Comparison of ENCODE assay signal across 8 cellular contexts in genomic region chr19:49875801-49876421, GRCh38. TPM values are rescaled to one million over a fixed set of nuclear protein-coding genes. Genes with fewer than 3 reads are reported as not detected.
A peak's percentile ranks its signal among the peaks of the same experiment; 100 is the strongest.
DNase-seq lines count a peak whose midpoint lies in the region; ATAC-seq, FAIRE-seq and TF ChIP-seq lines count a peak whose summit lies in the region.

No MANE protein-coding gene starts in this region.

- H3K9me3 ChIP-seq in iPS-18c (ENCODE audit: control insufficient read depth, insufficient read depth, low read length) (no peaks in the 10 kb centered on the region), smooth muscle cell (replicated peaks; ENCODE audit: low read depth) (no peaks in the 10 kb centered on the region)

- ATAC-seq in SK-N-SH treated with all-trans-retinoic acid at 6 μM for 48 hours, result peak; percentile 35
- no peak for ATAC-seq in HG03135 (IDR thresholded peaks at IDR 0.05; ENCODE audit: unreplicated experiment)
- ATAC-seq in HG03442 (IDR thresholded peaks at IDR 0.05; ENCODE audit: unreplicated experiment), result no peak

- peak overlapping the region; percentile 96 for H3K27ac ChIP-seq in smooth muscle cell (ENCODE audit: low read depth)

- peaks cover 5% of the 10 kb centered on the region for H4K20me1 ChIP-seq in smooth muscle cell (ENCODE audit: low read depth)

- H3F3A ChIP-seq in smooth muscle cell (ENCODE audit: low read depth), result peaks cover 3% of the 10 kb centered on the region

- H3K9ac ChIP-seq in smooth muscle cell (ENCODE audit: low read depth), result peak overlapping the region; percentile 95

- TF ChIP-seq CTCF in astrocyte of the cerebellum (IDR thresholded peaks at IDR 0.05; ENCODE audit: low read depth, low read length, missing control alignments), result no peak
- TF ChIP-seq CTCF in smooth muscle cell (IDR thresholded peaks at IDR 0.05; ENCODE audit: borderline replicate concordance, insufficient read depth, poor library complexity, severe bottlenecking), result no peak

- H3K27me3 ChIP-seq in smooth muscle cell (ENCODE audit: low read depth), result no peaks in the 10 kb centered on the region

- H3K79me2 ChIP-seq in smooth muscle cell (ENCODE audit: low read depth), result peaks cover 25% of the 10 kb centered on the region

- H2AFZ ChIP-seq in smooth muscle cell (ENCODE audit: low read depth), result no peak overlapping the region

- no peak for FAIRE-seq in HTR-8/SVneo (lab: Jason Lieb, UNC)

- peak overlapping the region; percentile 96 for H3K4me2 ChIP-seq in smooth muscle cell

- H3K4me3 ChIP-seq in astrocyte of the cerebellum (ENCODE audit: low read depth, low read length) (peak overlapping the region; percentile 73), iPS-18c (ENCODE audit: insufficient read depth, low read depth, low read length) (peak overlapping the region; percentile 99), smooth muscle cell (peak overlapping the region; percentile 72)

- in situ Hi-C loops in astrocyte of the cerebellum (cut with HindIII; ENCODE audit: low sequenced_read_pairs), result no loop called here

- WGBS in smooth muscle cell (ENCODE audit: low lambda C conversion rate), result 2% methylated on average over 22 of the region's 28 CpGs

- DNase-seq in CD1c-positive myeloid dendritic cell (ENCODE audit: extremely low spot score) (peak; percentile 51), HTR-8/SVneo (ENCODE audit: insufficient read length, low spot score) (peak; percentile 74), astrocyte of the cerebellum (ENCODE audit: low read depth) (no peak), smooth muscle cell (lab: John Stamatoyannopoulos, UW; ENCODE audit: unreplicated experiment) (peak; percentile 49)

- H3K36me3 ChIP-seq in smooth muscle cell (ENCODE audit: low read depth), result no peaks in the 10 kb centered on the region

- H3K4me1 ChIP-seq in smooth muscle cell (ENCODE audit: low read depth), result peaks cover 12% of the 10 kb centered on the region

TF ChIP-seq in SK-N-SH treated with all-trans-retinoic acid at 6 μM for 48 hours, 23 proteins besides CTCF, POLR2A, EP300 and RAD21:
- TF ChIP-seq TOX (CRISPR knock-in tag; IDR thresholded peaks at IDR 0.05; ENCODE audit: borderline replicate concordance) (no peak), PATZ1 (CRISPR knock-in tag; IDR thresholded peaks at IDR 0.05; ENCODE audit: borderline replicate concordance) (no peak), SNAI2 (CRISPR knock-in tag; IDR thresholded peaks at IDR 0.05) (no peak), CSDC2 (CRISPR knock-in tag; IDR thresholded peaks at IDR 0.05) (no peak), TCF4 (CRISPR knock-in tag; IDR thresholded peaks at IDR 0.05; ENCODE audit: borderline replicate concordance) (no peak), ZNF8 (CRISPR knock-in tag; IDR thresholded peaks at IDR 0.05) (no peak), ZFP30 (CRISPR knock-in tag; IDR thresholded peaks at IDR 0.05) (no peak), ESRRG (CRISPR knock-in tag; IDR thresholded peaks at IDR 0.05) (no peak), ZNF565 (CRISPR knock-in tag; conservative IDR thresholded peaks at IDR 0.05; ENCODE audit: low read depth) (no peak), ISL1 (CRISPR knock-in tag; IDR thresholded peaks at IDR 0.05) (no peak), BACH2 (CRISPR knock-in tag; IDR thresholded peaks at IDR 0.05; ENCODE audit: borderline replicate concordance) (no peak), PPARA (CRISPR knock-in tag; IDR thresholded peaks at IDR 0.05; ENCODE audit: borderline replicate concordance) (no peak), RARB (CRISPR knock-in tag; IDR thresholded peaks at IDR 0.05) (no peak), ZFP3 (CRISPR knock-in tag; IDR thresholded peaks at IDR 0.05) (no peak), ARNTL (CRISPR knock-in tag; IDR thresholded peaks at IDR 0.05; ENCODE audit: borderline replicate concordance, low read depth) (no peak)
- TF ChIP-seq, protein P1, sequence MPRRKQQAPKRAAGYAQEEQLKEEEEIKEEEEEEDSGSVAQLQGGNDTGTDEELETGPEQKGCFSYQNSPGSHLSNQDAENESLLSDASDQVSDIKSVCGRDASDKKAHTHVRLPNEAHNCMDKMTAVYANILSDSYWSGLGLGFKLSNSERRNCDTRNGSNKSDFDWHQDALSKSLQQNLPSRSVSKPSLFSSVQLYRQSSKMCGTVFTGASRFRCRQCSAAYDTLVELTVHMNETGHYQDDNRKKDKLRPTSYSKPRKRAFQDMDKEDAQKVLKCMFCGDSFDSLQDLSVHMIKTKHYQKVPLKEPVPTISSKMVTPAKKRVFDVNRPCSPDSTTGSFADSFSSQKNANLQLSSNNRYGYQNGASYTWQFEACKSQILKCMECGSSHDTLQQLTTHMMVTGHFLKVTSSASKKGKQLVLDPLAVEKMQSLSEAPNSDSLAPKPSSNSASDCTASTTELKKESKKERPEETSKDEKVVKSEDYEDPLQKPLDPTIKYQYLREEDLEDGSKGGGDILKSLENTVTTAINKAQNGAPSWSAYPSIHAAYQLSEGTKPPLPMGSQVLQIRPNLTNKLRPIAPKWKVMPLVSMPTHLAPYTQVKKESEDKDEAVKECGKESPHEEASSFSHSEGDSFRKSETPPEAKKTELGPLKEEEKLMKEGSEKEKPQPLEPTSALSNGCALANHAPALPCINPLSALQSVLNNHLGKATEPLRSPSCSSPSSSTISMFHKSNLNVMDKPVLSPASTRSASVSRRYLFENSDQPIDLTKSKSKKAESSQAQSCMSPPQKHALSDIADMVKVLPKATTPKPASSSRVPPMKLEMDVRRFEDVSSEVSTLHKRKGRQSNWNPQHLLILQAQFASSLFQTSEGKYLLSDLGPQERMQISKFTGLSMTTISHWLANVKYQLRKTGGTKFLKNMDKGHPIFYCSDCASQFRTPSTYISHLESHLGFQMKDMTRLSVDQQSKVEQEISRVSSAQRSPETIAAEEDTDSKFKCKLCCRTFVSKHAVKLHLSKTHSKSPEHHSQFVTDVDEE (CRISPR knock-in tag; IDR thresholded peaks at IDR 0.05), result no peak
- TF ChIP-seq, protein P2, sequence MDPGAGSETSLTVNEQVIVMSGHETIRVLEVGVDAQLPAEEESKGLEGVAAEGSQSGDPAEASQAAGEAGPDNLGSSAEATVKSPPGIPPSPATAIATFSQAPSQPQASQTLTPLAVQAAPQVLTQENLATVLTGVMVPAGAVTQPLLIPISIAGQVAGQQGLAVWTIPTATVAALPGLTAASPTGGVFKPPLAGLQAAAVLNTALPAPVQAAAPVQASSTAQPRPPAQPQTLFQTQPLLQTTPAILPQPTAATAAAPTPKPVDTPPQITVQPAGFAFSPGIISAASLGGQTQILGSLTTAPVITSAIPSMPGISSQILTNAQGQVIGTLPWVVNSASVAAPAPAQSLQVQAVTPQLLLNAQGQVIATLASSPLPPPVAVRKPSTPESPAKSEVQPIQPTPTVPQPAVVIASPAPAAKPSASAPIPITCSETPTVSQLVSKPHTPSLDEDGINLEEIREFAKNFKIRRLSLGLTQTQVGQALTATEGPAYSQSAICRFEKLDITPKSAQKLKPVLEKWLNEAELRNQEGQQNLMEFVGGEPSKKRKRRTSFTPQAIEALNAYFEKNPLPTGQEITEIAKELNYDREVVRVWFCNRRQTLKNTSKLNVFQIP (CRISPR knock-in tag; IDR thresholded peaks at IDR 0.05; ENCODE audit: borderline replicate concordance, low read depth), result no peak

RNA-seq across cellular contexts. Expression of gene AKT1S1, which starts 1.2 kb away (rescaled TPM):
- total RNA-seq in smooth muscle cell, result 10.4 and 15.8 TPM in 2 replicates
- polyA plus RNA-seq in smooth muscle cell, result 60.2 and 72.2 TPM in 2 replicates

RNA-seq across cellular contexts. Expression of gene TBC1D17, which starts 1.6 kb away (rescaled TPM):
- 7.1 and 9.2 TPM in 2 replicates for total RNA-seq in smooth muscle cell
- 41.8 and 45.7 TPM in 2 replicates for polyA plus RNA-seq in smooth muscle cell

RNA-seq across cellular contexts. Expression of gene PNKP, which starts 8.5 kb away (rescaled TPM):
- 15.3 and 19.4 TPM in 2 replicates for total RNA-seq in smooth muscle cell
- 42.4 and 53.6 TPM in 2 replicates for polyA plus RNA-seq in smooth muscle cell

RNA-seq across cellular contexts. Expression of gene IL4I1, which starts 20.8 kb away (rescaled TPM):
- total RNA-seq in smooth muscle cell, result 0.13 TPM in 1 of 2 replicates, not detected in the other
- polyA plus RNA-seq in smooth muscle cell, result 0.54 and 1.3 TPM in 2 replicates

RNA-seq across cellular contexts. Expression of gene PTOV1, which starts 25.0 kb away (rescaled TPM):
- 49.0 and 81.0 TPM in 2 replicates for total RNA-seq in smooth muscle cell
- 256 and 266 TPM in 2 replicates for polyA plus RNA-seq in smooth muscle cell
